ENCODE assay signal across 7 cellular contexts in genomic region chr11:60775420-60775961, GRCh38. TPM values are rescaled to one million over a fixed set of nuclear protein-coding genes. Genes with fewer than 3 reads are reported as not detected.
DNase-seq lines count a peak whose midpoint lies in the region; ATAC-seq, FAIRE-seq and TF ChIP-seq lines count a peak whose summit lies in the region.

No MANE protein-coding gene starts in this region.

- peaks cover 29% of the 10 kb centered on the region for H3K27me3 Mint-ChIP-seq in T-helper 17 cell

- no peak overlapping the region for H3K4me3 ChIP-seq in hepatocyte
- no peak overlapping the region for H3K4me3 ChIP-seq in skeletal muscle tissue (ENCODE audit: low read length in 3 of 3)

- H3K27ac ChIP-seq in hepatocyte (no peak overlapping the region), skeletal muscle tissue (ENCODE audit: low read depth, low read length) (peak overlapping the region; percentile 13)

- ATAC-seq in HG02798 (IDR thresholded peaks at IDR 0.05; ENCODE audit: poor library complexity, unreplicated experiment) (peak; percentile 81), T-helper 17 cell (peak; percentile 97)

- H3K4me2 ChIP-seq in hepatocyte, result no peak overlapping the region

- peaks cover 14% of the 10 kb centered on the region for H3K4me1 Mint-ChIP-seq in T-helper 17 cell

- H3K9me2 ChIP-seq in hepatocyte (replicated peaks; ENCODE audit: insufficient read depth), result no peaks in the 10 kb centered on the region

- 21% methylated on average over 15 of the region's 15 CpGs for WGBS in hepatocyte (ENCODE audit: low lambda C conversion rate, missing lambda C conversion rate)

- no peak overlapping the region for H2AFZ ChIP-seq in hepatocyte

- H3K27ac Mint-ChIP-seq in T-helper 17 cell, result no peak overlapping the region

- no peaks in the 10 kb centered on the region for H3K79me2 ChIP-seq in hepatocyte

- no peaks in the 10 kb centered on the region for H3K36me3 Mint-ChIP-seq in T-helper 17 cell (ENCODE audit: low read depth)

- H3K27me3 ChIP-seq in hepatocyte, result no peaks in the 10 kb centered on the region
- H3K27me3 ChIP-seq in skeletal muscle tissue (ENCODE audit: control insufficient read depth in 3 of 3, insufficient read depth in 3 of 3, low read length in 3 of 3), result peaks cover 0 to 12% (median 8%) of the 10 kb centered on the region in 3 donors

- H3K9ac ChIP-seq in skeletal muscle tissue (ENCODE audit: low read depth in 1 of 3, low read length in 3 of 3), result no peak overlapping the region

- H3K36me3 ChIP-seq in hepatocyte (replicated peaks; ENCODE audit: insufficient read depth, low read depth), result no peaks in the 10 kb centered on the region
- H3K36me3 ChIP-seq in skeletal muscle tissue (ENCODE audit: control insufficient read depth in 3 of 3, insufficient read depth in 3 of 3, low read length in 3 of 3), result no peaks in the 10 kb centered on the region

- TF ChIP-seq POLR2A in GM12892 (IDR thresholded peaks at IDR 0.05; ENCODE audit: low read depth, low read length), result no peak

- FAIRE-seq in GM12892 (lab: Jason Lieb, UNC), result peak; percentile 100

- DNase-seq in GM12892 (ENCODE audit: insufficient read length) (peak; percentile 74), NCI-H146 treated with DMSO at 0.1 percent for 48 hours (lab: John Stamatoyannopoulos, UW; ENCODE audit: unreplicated experiment) (peak; percentile 30), T-helper 17 cell (peak; percentile 44 to 74 (median 57)), amygdala (lab: John Stamatoyannopoulos, UW) (peak in 54 of 56 donors; percentile 13 to 91 (median 63)), hepatocyte (ENCODE audit: low spot score) (peak; percentile 91)

- TF ChIP-seq CTCF in hepatocyte (IDR thresholded peaks at IDR 0.05; ENCODE audit: poor library complexity), result peak; percentile 83

- H3K4me3 Mint-ChIP-seq in T-helper 17 cell, result no peak overlapping the region

- peaks cover 3% of the 10 kb centered on the region for H3K4me1 ChIP-seq in hepatocyte (ENCODE audit: insufficient read depth)
- peaks cover 8 to 12% (median 11%) of the 10 kb centered on the region in 3 donors for H3K4me1 ChIP-seq in skeletal muscle tissue (ENCODE audit: control insufficient read depth in 3 of 3, insufficient read depth in 3 of 3, low read length in 3 of 3)

- H4K20me1 ChIP-seq in hepatocyte (ENCODE audit: insufficient read depth, poor library complexity, severe bottlenecking), result no peaks in the 10 kb centered on the region

- H3K9me3 ChIP-seq in T-helper 17 cell (ENCODE audit: control insufficient read depth, low read length, poor library complexity, severe bottlenecking), result no peaks in the 10 kb centered on the region
- H3K9me3 ChIP-seq in hepatocyte (ENCODE audit: low read depth), result no peaks in the 10 kb centered on the region
- no peaks in the 10 kb centered on the region for H3K9me3 ChIP-seq in skeletal muscle tissue (ENCODE audit: control insufficient read depth in 3 of 3, low read length in 3 of 3)

RNA-seq across cellular contexts. Expression of gene MS4A10, which starts 9.6 kb away (rescaled TPM):
- not detected for polyA plus RNA-seq in GM12892 (2012; ENCODE audit: missing spikeins)
- not detected for total RNA-seq in T-helper 17 cell
- 0.47 and 1.2 TPM in 2 replicates for total RNA-seq in hepatocyte
- 0.21 and 1.8 TPM in 2 replicates for polyA plus RNA-seq in hepatocyte
- total RNA-seq in skeletal muscle tissue, result not detected

RNA-seq across cellular contexts. Expression of gene MS4A15, which starts 18.8 kb away (rescaled TPM):
- polyA plus RNA-seq in GM12892 (2012; ENCODE audit: missing spikeins), result not detected
- not detected for total RNA-seq in T-helper 17 cell
- 0.88 and 1.1 TPM in 2 replicates for total RNA-seq in hepatocyte
- polyA plus RNA-seq in hepatocyte, result 4.3 and 8.0 TPM in 2 replicates
- not detected for total RNA-seq in skeletal muscle tissue

RNA-seq across cellular contexts. Expression of gene MS4A18, which starts 51.0 kb away (rescaled TPM):
- not detected for polyA plus RNA-seq in GM12892 (2012; ENCODE audit: missing spikeins)
- total RNA-seq in T-helper 17 cell (not detected), hepatocyte (not detected in 2 replicates), skeletal muscle tissue (not detected)
- polyA plus RNA-seq in hepatocyte, result not detected in 2 replicates

Comparison
In these comparisons a context has a peak if more than half of its experiments do, and no peak if none do; other contexts are left out.
1. DNase-seq: peak in every context shown above with its lines; median percentile 91 in hepatocyte; 74 in GM12892; 63 in amygdala; 57 in T-helper 17 cell; 30 in NCI-H146 treated with DMSO at 0.1 percent for 48 hours.